Comparison of ENCODE assay signal across 11 cellular contexts in genomic region chr10:70602665-70603438, GRCh38. TPM values are rescaled to one million over a fixed set of nuclear protein-coding genes. Genes with fewer than 3 reads are reported as not detected.
DNase-seq lines count a peak whose midpoint lies in the region; ATAC-seq and TF ChIP-seq lines count a peak whose summit lies in the region.
"Had no signal": no experiment of that assay in that cellular context is flagged by ENCODE, and none has a peak within 500 bp of the region (broad histone marks: within the 10 kb centered on the region; RNA-seq: fewer than 3 reads in every experiment).

PRF1 (minus strand) TSS chr10:70602741; CDS start chr10:70600902, 1,839 bp downstream.

- peaks cover 0 to 8% (median 4%) of the 10 kb centered on the region in 11 donors for H3K9me3 Mint-ChIP-seq in naive thymus-derived CD4-positive, alpha-beta T cell
- H3K9me3 Mint-ChIP-seq in stimulated activated naive CD8-positive, alpha-beta T cell treated with anti-CD3 and anti-CD28 coated beads, Interleukin-15, amount 100 ng/mL, for 72 hours: peaks cover 0 to 7% of the 10 kb centered on the region in 2 donors

- H3K27ac Mint-ChIP-seq in naive thymus-derived CD4-positive, alpha-beta T cell: peak within 1 kb of the TSS; percentile 83 to 98 (median 93)
- H3K27ac Mint-ChIP-seq in stimulated activated naive CD8-positive, alpha-beta T cell treated with anti-CD3 and anti-CD28 coated beads, Interleukin-15, amount 100 ng/mL, for 72 hours: peak within 1 kb of the TSS; percentile 75 to 98

- ATAC-seq in naive thymus-derived CD4-positive, alpha-beta T cell: peak; percentile 85
- ATAC-seq in stimulated activated naive CD8-positive, alpha-beta T cell treated with anti-CD3 and anti-CD28 coated beads, Interleukin-15, amount 100 ng/mL, for 72 hours: peak; percentile 98
- ATAC-seq in GM18519 (IDR thresholded peaks at IDR 0.05; ENCODE audit: low FRiP score, unreplicated experiment) (no peak), foreskin keratinocyte (no peak)

- peaks cover 0 to 13% (median under 1%) of the 10 kb centered on the region in 3 experiments for H3K36me3 ChIP-seq in naive thymus-derived CD4-positive, alpha-beta T cell (ENCODE audit: control insufficient read depth in 2 of 3, insufficient read depth in 3 of 3, low read length in 3 of 3)
- H3K36me3 ChIP-seq: adrenal gland, tibial nerve had no signal

- H3K4me3 Mint-ChIP-seq in naive thymus-derived CD4-positive, alpha-beta T cell: peak within 1 kb of the TSS; percentile 82 to 99 (median 94)
- H3K4me3 Mint-ChIP-seq in stimulated activated naive CD8-positive, alpha-beta T cell treated with anti-CD3 and anti-CD28 coated beads, Interleukin-15, amount 100 ng/mL, for 72 hours: peak within 1 kb of the TSS; percentile 92 to 96

- peaks cover 29 to 60% (median 51%) of the 10 kb centered on the region in 7 donors for H3K4me1 Mint-ChIP-seq in naive thymus-derived CD4-positive, alpha-beta T cell
- peaks cover 76% of the 10 kb centered on the region for H3K4me1 Mint-ChIP-seq in stimulated activated naive CD8-positive, alpha-beta T cell treated with anti-CD3 and anti-CD28 coated beads, Interleukin-15, amount 100 ng/mL, for 72 hours

- H3K27ac ChIP-seq in naive thymus-derived CD4-positive, alpha-beta T cell (ENCODE audit: low read depth, low read length): peak within 1 kb of the TSS; percentile 66
- no peak within 1 kb of the TSS for H3K27ac ChIP-seq in foreskin keratinocyte
- H3K27ac ChIP-seq: adrenal gland had no signal

- H3K9me3 ChIP-seq in naive thymus-derived CD4-positive, alpha-beta T cell (ENCODE audit: control insufficient read depth in 2 of 3, low read length in 3 of 3): no peaks in the 10 kb centered on the region
- H3K9me3 ChIP-seq: adrenal gland, tibial nerve had no signal

- DNase-seq in T-helper 22 cell (ENCODE audit: low read depth) (peak; percentile 48), posterior cingulate gyrus (no peak), MV-4-11 (lab: John Stamatoyannopoulos, UW) (no peak), foreskin keratinocyte (no peak)
- peak; percentile 88 for DNase-seq in activated effector memory CD4-positive, alpha-beta T cell treated with anti-CD3 and anti-CD28 coated beads, Interleukin-2, amount 50 U/mL, for 16 hours
- DNase-seq in naive thymus-derived CD4-positive, alpha-beta T cell: peak; percentile 42 to 79 (median 74)
- peak; percentile 82 to 90 for DNase-seq in stimulated activated naive CD8-positive, alpha-beta T cell treated with anti-CD3 and anti-CD28 coated beads, Interleukin-15, amount 100 ng/mL, for 72 hours

- POLR2A ChIA-PET in naive thymus-derived CD4-positive, alpha-beta T cell (lab: Charles Lee): interaction anchor here (0.6 to 1.4 kb wide), 3 partner anchors 25 to 456 kb away, joined by 3 to 4 read pairs (median 3); partner anchors contain the start of gene TYSND1

- no peaks in the 10 kb centered on the region for H3K27me3 Mint-ChIP-seq in naive thymus-derived CD4-positive, alpha-beta T cell
- H3K27me3 Mint-ChIP-seq in stimulated activated naive CD8-positive, alpha-beta T cell treated with anti-CD3 and anti-CD28 coated beads, Interleukin-15, amount 100 ng/mL, for 72 hours: no peaks in the 10 kb centered on the region

- CTCF ChIA-PET in naive thymus-derived CD4-positive, alpha-beta T cell (lab: Charles Lee): interaction anchor here (1.0 kb wide), 2 partner anchors 11 to 152 kb away, joined by 3 read pairs; no protein-coding TSS in a partner anchor

- H3K4me3 ChIP-seq in naive thymus-derived CD4-positive, alpha-beta T cell (ENCODE audit: low read length): peak within 1 kb of the TSS; percentile 88
- H3K4me3 ChIP-seq: adrenal gland had no signal

- intact Hi-C loops in naive thymus-derived CD4-positive, alpha-beta T cell (cut with micrococcal nuclease): loop anchor here (1.0 to 2.0 kb wide), 4 partner anchors 24 to 126 kb away; no protein-coding TSS in a partner anchor
- intact Hi-C loops in posterior cingulate gyrus (cut with DNase I): no loop called here

- no peaks in the 10 kb centered on the region for H3K27me3 ChIP-seq in naive thymus-derived CD4-positive, alpha-beta T cell (ENCODE audit: control insufficient read depth in 2 of 2, insufficient read depth in 2 of 2, low read length in 2 of 2)
- H3K27me3 ChIP-seq in foreskin keratinocyte: peaks cover 5% of the 10 kb centered on the region
- H3K27me3 ChIP-seq: adrenal gland, tibial nerve had no signal

- no peak for TF ChIP-seq CTCF in foreskin keratinocyte (conservative IDR thresholded peaks at IDR 0.05)

- H3K4me1 ChIP-seq in naive thymus-derived CD4-positive, alpha-beta T cell (ENCODE audit: control insufficient read depth in 2 of 2, insufficient read depth in 2 of 2, low read length in 2 of 2): peaks cover 28 to 37% of the 10 kb centered on the region in 2 donors
- no peaks in the 10 kb centered on the region for H3K4me1 ChIP-seq in foreskin keratinocyte
- H3K4me1 ChIP-seq: adrenal gland, tibial nerve had no signal

- peaks cover 4 to 15% (median 8%) of the 10 kb centered on the region in 5 donors for H3K36me3 Mint-ChIP-seq in naive thymus-derived CD4-positive, alpha-beta T cell

RNA-seq across cellular contexts. Expression of gene PRF1, which starts in this region (rescaled TPM):
- 100 to 1,000 TPM in 2 of 5 experiments, 10 to 100 TPM in 2, 1 to 10 TPM in 1; 8.1 to 198 (median 30.7) TPM for total RNA-seq in naive thymus-derived CD4-positive, alpha-beta T cell
- polyA plus RNA-seq in naive thymus-derived CD4-positive, alpha-beta T cell: 10 to 100 TPM; 19.3 to 27.6 TPM
- not detected in 2 replicates for total RNA-seq in foreskin keratinocyte
- polyA plus RNA-seq in foreskin keratinocyte: not detected in 2 replicates
- total RNA-seq: HT1080 had no signal

Comparison
In these comparisons a context has a peak if more than half of its experiments do, and no peak if none do; other contexts are left out.
1. RNA of gene PRF1 (polyA plus RNA-seq): 19.3 to 27.6 TPM in naive thymus-derived CD4-positive, alpha-beta T cell; not detected in foreskin keratinocyte; every median in the first group is over 10 times any median in the second.
2. DNase-seq: peak in T-helper 22 cell (single experiment), activated effector memory CD4-positive, alpha-beta T cell treated with anti-CD3 and anti-CD28 coated beads, Interleukin-2, amount 50 U/mL, for 16 hours (single experiment), naive thymus-derived CD4-positive, alpha-beta T cell (9 of 9) and stimulated activated naive CD8-positive, alpha-beta T cell treated with anti-CD3 and anti-CD28 coated beads, Interleukin-15, amount 100 ng/mL, for 72 hours (2 of 2); none in posterior cingulate gyrus (0 of 10), MV-4-11 (single experiment) and foreskin keratinocyte (0 of 2).
3. ATAC-seq: peak in naive thymus-derived CD4-positive, alpha-beta T cell (single experiment) and stimulated activated naive CD8-positive, alpha-beta T cell treated with anti-CD3 and anti-CD28 coated beads, Interleukin-15, amount 100 ng/mL, for 72 hours (single experiment); none in GM18519 (single experiment) and foreskin keratinocyte (single experiment).